In the genomic region with DNA sequence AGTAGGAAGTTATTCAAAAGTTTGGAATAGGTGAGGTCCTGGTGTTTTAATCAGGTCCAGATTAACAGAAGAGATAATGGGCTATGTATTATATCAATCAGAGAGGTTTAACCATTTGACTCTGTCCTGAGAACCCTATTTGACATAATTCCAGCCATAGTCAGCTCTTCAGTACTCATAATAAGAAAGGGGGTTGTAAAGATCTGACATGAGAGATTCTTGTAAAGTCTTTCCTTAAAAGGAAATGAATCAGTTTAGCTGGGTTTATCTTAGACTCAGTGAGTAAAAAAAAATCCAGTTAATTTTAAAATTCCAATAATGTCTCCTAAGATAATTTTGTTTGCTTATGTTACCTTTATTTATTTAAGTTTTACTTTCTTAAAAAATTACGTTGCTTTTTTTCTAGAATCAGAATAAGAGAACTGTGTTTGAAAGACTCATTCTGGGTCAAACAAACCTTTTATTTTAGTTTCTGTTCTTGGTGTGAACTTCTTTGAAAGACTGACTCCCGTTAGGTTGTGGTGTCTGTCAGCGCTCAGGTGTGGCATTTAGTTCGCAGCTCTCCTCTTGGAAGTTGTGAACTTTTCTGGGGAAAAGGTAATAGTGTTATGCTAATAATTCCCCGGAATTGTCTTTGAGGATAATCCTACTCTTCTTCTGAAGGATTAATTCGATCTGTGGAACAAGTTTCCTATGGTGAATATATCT, we compare ENCODE assay signal across 18 cellular contexts. TPM values are rescaled to one million over a fixed set of nuclear protein-coding genes. Genes with fewer than 3 reads are reported as not detected.
DNase-seq lines count a peak whose midpoint lies in the region; ATAC-seq and TF ChIP-seq lines count a peak whose summit lies in the region.
"Had no signal": no experiment of that assay in that cellular context is flagged by ENCODE, and none has a peak within 500 bp of the region (broad histone marks: within the 10 kb centered on the region; RNA-seq: fewer than 3 reads in every experiment).

No MANE protein-coding gene starts in this region.

- peak overlapping the region; percentile 66 for H3K4me3 Mint-ChIP-seq in activated T-cell treated with anti-CD3 and anti-CD28 coated beads, Interleukin-2, amount 50 U/mL, for 24 hours
- peak overlapping the region; percentile 69 for H3K4me3 Mint-ChIP-seq in activated T-helper 17 cell treated with anti-CD3 and anti-CD28 coated beads, Interleukin-2, amount 50 U/mL, for 72 hours
- no peak overlapping the region for H3K4me3 Mint-ChIP-seq in nephron progenitor cell

- DNase-seq in activated T-cell treated with anti-CD3 and anti-CD28 coated beads, Interleukin-2, amount 50 U/mL, for 24 hours, result no peak
- no peak for DNase-seq in activated T-cell treated with anti-CD3 and anti-CD28 coated beads for 4 hours
- no peak for DNase-seq in nephron progenitor cell
- no peak for DNase-seq in NCI-H187 (lab: John Stamatoyannopoulos, UW)
- DNase-seq in activated gamma-delta T cell treated with Interleukin-2 at 50 U/mL for 16 hours, result no peak
- DNase-seq: ACHN, amygdala, COR-L47, Karpas-422, NCI-H1417 treated with DMSO at 0.1 percent for 48 hours, occipital lobe, right lobe of liver, SJCRH30, tibial artery had no signal

- peaks cover 57% of the 10 kb centered on the region for H3K4me1 Mint-ChIP-seq in activated T-cell treated with anti-CD3 and anti-CD28 coated beads, Interleukin-2, amount 50 U/mL, for 24 hours (ENCODE audit: low read depth)
- H3K4me1 Mint-ChIP-seq in activated T-helper 17 cell treated with anti-CD3 and anti-CD28 coated beads, Interleukin-2, amount 50 U/mL, for 72 hours, result peaks cover 21% of the 10 kb centered on the region
- no peaks in the 10 kb centered on the region for H3K4me1 Mint-ChIP-seq in nephron progenitor cell

- TF ChIP-seq CTCF in nephron progenitor cell (IDR thresholded peaks at IDR 0.05), result no peak

- peaks cover 35% of the 10 kb centered on the region for H3K36me3 Mint-ChIP-seq in activated T-cell treated with anti-CD3 and anti-CD28 coated beads, Interleukin-2, amount 50 U/mL, for 24 hours (ENCODE audit: low read depth)
- H3K36me3 Mint-ChIP-seq in activated T-helper 17 cell treated with anti-CD3 and anti-CD28 coated beads, Interleukin-2, amount 50 U/mL, for 72 hours (ENCODE audit: low read depth), result peaks cover 18% of the 10 kb centered on the region
- peaks cover 24% of the 10 kb centered on the region for H3K36me3 Mint-ChIP-seq in nephron progenitor cell (ENCODE audit: low read depth)

- H3K27ac Mint-ChIP-seq in activated T-cell treated with anti-CD3 and anti-CD28 coated beads, Interleukin-2, amount 50 U/mL, for 24 hours, result peak overlapping the region; percentile 91
- H3K27ac Mint-ChIP-seq in activated T-helper 17 cell treated with anti-CD3 and anti-CD28 coated beads, Interleukin-2, amount 50 U/mL, for 72 hours, result peak overlapping the region; percentile 79
- peak overlapping the region; percentile 43 for H3K27ac Mint-ChIP-seq in nephron progenitor cell

- no peaks in the 10 kb centered on the region for H3K27me3 Mint-ChIP-seq in activated T-cell treated with anti-CD3 and anti-CD28 coated beads, Interleukin-2, amount 50 U/mL, for 24 hours
- no peaks in the 10 kb centered on the region for H3K27me3 Mint-ChIP-seq in activated T-helper 17 cell treated with anti-CD3 and anti-CD28 coated beads, Interleukin-2, amount 50 U/mL, for 72 hours
- no peaks in the 10 kb centered on the region for H3K27me3 Mint-ChIP-seq in nephron progenitor cell (ENCODE audit: low read depth, poor library complexity)

- ATAC-seq in HG02938 (IDR thresholded peaks at IDR 0.05; ENCODE audit: unreplicated experiment) (peak; percentile 45), HG03097 (IDR thresholded peaks at IDR 0.05; ENCODE audit: low FRiP score, unreplicated experiment) (no peak)
- peak; percentile 80 for ATAC-seq in activated T-helper 17 cell treated with anti-CD3 and anti-CD28 coated beads, Interleukin-2, amount 50 U/mL, for 72 hours (replicated peaks)
- ATAC-seq: gastroesophageal sphincter, right lobe of liver had no signal

- H3K9me3 Mint-ChIP-seq in activated T-cell treated with anti-CD3 and anti-CD28 coated beads, Interleukin-2, amount 50 U/mL, for 24 hours, result no peaks in the 10 kb centered on the region
- no peaks in the 10 kb centered on the region for H3K9me3 Mint-ChIP-seq in activated T-helper 17 cell treated with anti-CD3 and anti-CD28 coated beads, Interleukin-2, amount 50 U/mL, for 72 hours
- no peaks in the 10 kb centered on the region for H3K9me3 Mint-ChIP-seq in nephron progenitor cell

RNA-seq across cellular contexts. Expression of gene NUCB2, which starts 20.5 kb away (rescaled TPM):
- 10 to 100 TPM; 28.3 to 39.0 TPM for total RNA-seq in activated T-helper 17 cell treated with anti-CD3 and anti-CD28 coated beads, Interleukin-2, amount 50 U/mL, for 72 hours

RNA-seq across cellular contexts. Expression of gene NCR3LG1, which starts 54.6 kb away (rescaled TPM):
- under 1 TPM; 0.73 to 0.95 TPM for total RNA-seq in activated T-helper 17 cell treated with anti-CD3 and anti-CD28 coated beads, Interleukin-2, amount 50 U/mL, for 72 hours
